9 cellular contexts compared by ENCODE assay signal in genomic region chr1:193417420-193417819, GRCh38.
DNase-seq lines count a peak whose midpoint lies in the region; ATAC-seq, FAIRE-seq and TF ChIP-seq lines count a peak whose summit lies in the region.
"Had no signal": no experiment of that assay in that cellular context is flagged by ENCODE, and none has a peak within 500 bp of the region (broad histone marks: within the 10 kb centered on the region; RNA-seq: fewer than 3 reads in every experiment).

No MANE protein-coding gene starts in this region.

- H3K4me1 Mint-ChIP-seq in astrocyte (ENCODE audit: low read depth, unreplicated experiment), result peaks cover 9% of the 10 kb centered on the region
- H3K4me1 Mint-ChIP-seq in endodermal cell, result peaks cover 36% of the 10 kb centered on the region

- peak overlapping the region; percentile 58; the same call in 1 of the 2 replicates for H3K14ac ChIP-seq in IMR-90 (replicated peaks; ENCODE audit: low read depth, low read length)

- H3K23ac ChIP-seq in IMR-90 (ENCODE audit: low read depth, low read length), result no peak overlapping the region

- H3K27me3 Mint-ChIP-seq in astrocyte (ENCODE audit: low read depth, unreplicated experiment) (no peaks in the 10 kb centered on the region), endodermal cell (ENCODE audit: insufficient read depth) (peaks cover 15% of the 10 kb centered on the region)

- BruUV-seq in IMR-90 (replicated peaks; lab: Mats Ljungman, UMichigan), result no TSS peak

- no peaks in the 10 kb centered on the region for H3K9me3 ChIP-seq in IMR-90 (ENCODE audit: control insufficient read depth, insufficient read depth, low read length)
- no peaks in the 10 kb centered on the region for H3K9me3 ChIP-seq in astrocyte (ENCODE audit: insufficient read depth, low read depth, low read length)
- H3K9me3 ChIP-seq in osteoblast (ENCODE audit: low read depth, low read length), result no peaks in the 10 kb centered on the region
- no peaks in the 10 kb centered on the region for H3K9me3 ChIP-seq in endodermal cell (ENCODE audit: control insufficient read depth, low read length)

- no peak for TF ChIP-seq POLR2A in IMR-90 (IDR thresholded peaks at IDR 0.05; ENCODE audit: low read depth, low read length)

- H3K4me2 ChIP-seq in IMR-90 (ENCODE audit: low read depth, low read length) (no peak overlapping the region), astrocyte (ENCODE audit: low read length) (no peak overlapping the region), osteoblast (ENCODE audit: insufficient read depth, low read length) (peak overlapping the region; percentile 83)

- no peaks in the 10 kb centered on the region for H3K9me3 Mint-ChIP-seq in astrocyte (ENCODE audit: unreplicated experiment)
- no peaks in the 10 kb centered on the region for H3K9me3 Mint-ChIP-seq in endodermal cell

- no peak overlapping the region for H2BK5ac ChIP-seq in IMR-90 (ENCODE audit: low read depth, low read length, poor library complexity, severe bottlenecking)

- no peak overlapping the region for H2AK5ac ChIP-seq in IMR-90 (ENCODE audit: low read depth, low read length)

- no peaks in the 10 kb centered on the region for H3K36me3 Mint-ChIP-seq in astrocyte (ENCODE audit: low read depth, unreplicated experiment)
- H3K36me3 Mint-ChIP-seq in endodermal cell (ENCODE audit: low read depth), result no peaks in the 10 kb centered on the region

- FAIRE-seq in astrocyte (lab: Jason Lieb, UNC), result no peak
- FAIRE-seq: H1 had no signal

- in situ Hi-C loops in IMR-90 (cut with MboI; ENCODE audit: low sequenced_read_pairs), result no loop called here

- TF ChIP-seq RAD21 in IMR-90 (IDR thresholded peaks at IDR 0.05; ENCODE audit: low read length), result no peak

- H3K4me3 Mint-ChIP-seq in astrocyte (ENCODE audit: unreplicated experiment) (no peak overlapping the region), endodermal cell (no peak overlapping the region)

- no peak overlapping the region for H3K4ac ChIP-seq in IMR-90 (ENCODE audit: low read depth, low read length)

- no peaks in the 10 kb centered on the region for H3K9me1 ChIP-seq in IMR-90 (ENCODE audit: insufficient read depth, low read length)

- 0 out of 2 replicates have a peak, but pooled peaks have one; percentile 17 for ATAC-seq in IMR-90 (ENCODE audit: low read depth)
- ATAC-seq in SK-N-SH treated with all-trans-retinoic acid at 6 μM for 48 hours, result peak; percentile 65

- H2AFZ ChIP-seq in IMR-90 (replicated peaks; ENCODE audit: low read length, poor library complexity) (no peak overlapping the region), astrocyte (ENCODE audit: low read depth, low read length) (no peak overlapping the region), osteoblast (ENCODE audit: low read length) (peak overlapping the region; percentile 92)

- no peaks in the 10 kb centered on the region for H3K79me1 ChIP-seq in IMR-90 (ENCODE audit: low read depth in 1 of 2, low read length in 2 of 2)

- intact Hi-C loops in IMR-90 (cut with micrococcal nuclease), result no loop called here

- H4K91ac ChIP-seq in IMR-90 (ENCODE audit: insufficient read depth, low read depth, low read length), result no peak overlapping the region

- H3K4me1 ChIP-seq in IMR-90 (ENCODE audit: control insufficient read depth, insufficient read depth, low read length), result peaks cover 1% of the 10 kb centered on the region; the same call in 1 of the 2 replicates
- H3K4me1 ChIP-seq in astrocyte (ENCODE audit: insufficient read depth, low read length), result no peaks in the 10 kb centered on the region
- H3K4me1 ChIP-seq in osteoblast (ENCODE audit: insufficient read depth, low read length), result no peaks in the 10 kb centered on the region
- peaks cover 2% of the 10 kb centered on the region for H3K4me1 ChIP-seq in endodermal cell (ENCODE audit: control insufficient read depth, insufficient read depth, low read length)

- dilution Hi-C loops in IMR-90 (cut with HindIII; ENCODE audit: low sequenced_read_pairs, unreplicated experiment), result no loop called here

- no peak overlapping the region for H4K5ac ChIP-seq in IMR-90 (ENCODE audit: low read depth, low read length)

- H3K36me3 ChIP-seq in IMR-90 (ENCODE audit: control insufficient read depth, insufficient read depth, low read length) (no peaks in the 10 kb centered on the region), astrocyte (ENCODE audit: insufficient read depth, low read length) (no peaks in the 10 kb centered on the region), osteoblast (ENCODE audit: insufficient read depth, low read length) (no peaks in the 10 kb centered on the region), endodermal cell (ENCODE audit: control insufficient read depth, insufficient read depth, low read length) (no peaks in the 10 kb centered on the region)

- H3K27me3 ChIP-seq in IMR-90 (ENCODE audit: control insufficient read depth, insufficient read depth, low read length), result no peaks in the 10 kb centered on the region
- no peaks in the 10 kb centered on the region for H3K27me3 ChIP-seq in astrocyte (ENCODE audit: insufficient read depth, low read length)
- H3K27me3 ChIP-seq in osteoblast (ENCODE audit: insufficient read depth, low read length), result no peaks in the 10 kb centered on the region
- peaks cover 29% of the 10 kb centered on the region for H3K27me3 ChIP-seq in endodermal cell (ENCODE audit: control insufficient read depth, insufficient read depth, low read length, poor library complexity, severe bottlenecking)
- H3K27me3 ChIP-seq: dorsolateral prefrontal cortex had no signal

- H3K27ac ChIP-seq in IMR-90 (ENCODE audit: insufficient read depth, low read length) (no peak overlapping the region), astrocyte (ENCODE audit: low read depth, low read length) (no peak overlapping the region), osteoblast (ENCODE audit: low read depth, low read length) (no peak overlapping the region), endodermal cell (ENCODE audit: low read depth, low read length) (no peak overlapping the region)

- WGBS in IMR-90 (ENCODE audit: extremely low coverage in 2 of 2, insufficient read length in 1 of 2), 2 experiments, result no CpG with 5 or more reads among the region's 1 CpG
- 90% methylated on average over 1 of the region's 1 CpG; no CpG with 5 or more reads in 1 of the 2 experiments for WGBS in endodermal cell (ENCODE audit: insufficient coverage in 1 of 2, insufficient read length in 1 of 2), 2 experiments

- H3K9ac ChIP-seq in IMR-90 (ENCODE audit: low read depth, low read length) (no peak overlapping the region), astrocyte (ENCODE audit: low read length) (no peak overlapping the region), endodermal cell (ENCODE audit: extremely low read depth, low read length, poor library complexity, severe bottlenecking) (no peak overlapping the region)

- no peak overlapping the region for H2BK120ac ChIP-seq in IMR-90 (ENCODE audit: low read depth, low read length)

- no peaks in the 10 kb centered on the region for H3K79me2 ChIP-seq in astrocyte (ENCODE audit: insufficient read depth, low read length)
- no peaks in the 10 kb centered on the region for H3K79me2 ChIP-seq in osteoblast (ENCODE audit: insufficient read depth, low read length)

- H4K20me1 ChIP-seq in IMR-90 (ENCODE audit: insufficient read depth, low read length), result no peaks in the 10 kb centered on the region
- no peaks in the 10 kb centered on the region for H4K20me1 ChIP-seq in astrocyte (ENCODE audit: insufficient read depth, low read length)
- no peaks in the 10 kb centered on the region for H4K20me1 ChIP-seq in osteoblast (ENCODE audit: insufficient read depth, low read length)

- no peak overlapping the region for H2AK9ac ChIP-seq in IMR-90 (replicated peaks; ENCODE audit: low read depth, low read length, poor library complexity)

- H2BK20ac ChIP-seq in IMR-90 (ENCODE audit: low read depth, low read length), result no peak overlapping the region

- H3K4me3 ChIP-seq in IMR-90 (ENCODE audit: insufficient read depth, low read depth, low read length), result no peak overlapping the region
- no peak overlapping the region for H3K4me3 ChIP-seq in astrocyte (ENCODE audit: insufficient read depth, low read depth, low read length)
- H3K4me3 ChIP-seq in osteoblast (ENCODE audit: insufficient read depth, low read length), result no peak overlapping the region
- H3K4me3 ChIP-seq in endodermal cell (ENCODE audit: low read length), result no peak overlapping the region

- no peak overlapping the region for H3K56ac ChIP-seq in IMR-90 (ENCODE audit: extremely low read depth, insufficient read depth, low read length)

- POLR2A ChIA-PET in IMR-90 (lab: Charles Lee; ENCODE audit: unreplicated experiment), result no interaction called here

- H2BK15ac ChIP-seq in IMR-90 (ENCODE audit: low read depth, low read length), result no peak overlapping the region

- H4K8ac ChIP-seq in IMR-90 (ENCODE audit: low read depth in 2 of 2, low read length in 2 of 2), result 0 out of 4 replicates have a peak overlapping the region, but pooled peaks of 1 of the 2 experiments have one; percentile 2

- DNase-seq in IMR-90 (peak; percentile 27), astrocyte (ENCODE audit: low read depth) (peak; percentile 25), osteoblast (ENCODE audit: insufficient read length, low spot score, missing footprints) (no peak), endodermal cell (no peak), iPS-NIHi11 (ENCODE audit: low spot score) (no peak), NCI-H82 (lab: John Stamatoyannopoulos, UW) (no peak)
- DNase-seq: dorsolateral prefrontal cortex had no signal

- no peak overlapping the region for H3K18ac ChIP-seq in IMR-90 (ENCODE audit: low read depth, low read length)

- no peak overlapping the region for H3K27ac Mint-ChIP-seq in astrocyte (ENCODE audit: unreplicated experiment)
- H3K27ac Mint-ChIP-seq in endodermal cell, result no peak overlapping the region

- CTCF ChIA-PET in IMR-90 (lab: Yijun Ruan, JAX), result interaction anchor here (0.6 kb wide), 1 partner anchor 116 kb away, joined by 3 read pairs; no protein-coding TSS in a partner anchor

- TF ChIP-seq CTCF in IMR-90 (conservative IDR thresholded peaks at IDR 0.05; ENCODE audit: low read depth, low read length) (no peak), astrocyte (IDR thresholded peaks at IDR 0.05; ENCODE audit: insufficient read depth, low read depth, low read length) (no peak), osteoblast (IDR thresholded peaks at IDR 0.05; ENCODE audit: extremely low read depth, low read depth, low read length) (no peak), endodermal cell (conservative IDR thresholded peaks at IDR 0.05) (no peak)

TF ChIP-seq in IMR-90, 13 proteins besides CTCF, POLR2A, EP300 and RAD21:
- TF ChIP-seq FOS (IDR thresholded peaks at IDR 0.05; ENCODE audit: low read depth, low read length) (no peak), BHLHE40 (IDR thresholded peaks at IDR 0.05; ENCODE audit: low read depth, low read length) (no peak), SMC3 (IDR thresholded peaks at IDR 0.05; ENCODE audit: low read depth, low read length) (no peak)

Comparison
In these comparisons a context has a peak if more than half of its experiments do, and no peak if none do; other contexts are left out.
1. DNase-seq: peak in IMR-90 (single experiment) and astrocyte (single experiment); none in osteoblast (single experiment), endodermal cell (single experiment), iPS-NIHi11 (single experiment) and NCI-H82 (single experiment).